ENCODE assay signal across 23 cellular contexts in the genomic region with DNA sequence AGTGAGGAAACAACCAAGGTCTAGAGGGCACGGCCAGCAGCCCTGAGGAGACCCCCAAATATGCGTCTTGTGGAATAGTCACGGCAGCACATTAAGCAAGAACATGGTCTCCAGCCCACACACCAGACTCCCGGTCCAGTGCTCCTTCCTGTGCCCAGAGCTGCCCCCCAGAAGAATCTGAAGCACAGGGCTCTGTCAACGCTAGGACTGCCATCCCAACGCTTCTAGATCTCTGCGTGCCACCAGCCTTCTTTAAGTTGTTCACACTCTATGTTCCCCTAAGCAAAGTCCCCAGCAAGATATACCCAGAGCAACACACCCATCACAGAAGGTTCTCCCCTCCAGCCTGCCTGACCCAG. TPM values are rescaled to one million over a fixed set of nuclear protein-coding genes. Genes with fewer than 3 reads are reported as not detected.
DNase-seq lines count a peak whose midpoint lies in the region; ATAC-seq and TF ChIP-seq lines count a peak whose summit lies in the region.
"Had no signal": no experiment of that assay in that cellular context is flagged by ENCODE, and none has a peak within 500 bp of the region (broad histone marks: within the 10 kb centered on the region; RNA-seq: fewer than 3 reads in every experiment).

No MANE protein-coding gene starts in this region.

- peak overlapping the region; percentile 23 for H3K27ac Mint-ChIP-seq in activated naive CD8-positive, alpha-beta T cell treated with anti-CD3 and anti-CD28 coated beads for 36 hours
- H3K27ac Mint-ChIP-seq: natural killer cell had no signal

- no peak for ATAC-seq in GM18502 (IDR thresholded peaks at IDR 0.05; ENCODE audit: poor library complexity, unreplicated experiment)
- ATAC-seq: natural killer cell; SK-N-SH treated with all-trans-retinoic acid at 6 μM for 48 hours; stimulated activated naive B cell treated with anti-CD40 and anti-IgM and Interleukin-4, amounts not matched to agents 10 μg/mL and 1 μg/mL and 100 μg/mL, for 72 hours had no signal

- H3K4me1 ChIP-seq in HUES48 (ENCODE audit: control insufficient read depth, insufficient read depth, low read length) (peaks cover 10% of the 10 kb centered on the region; the same call in 1 of the 2 replicates), mesenchymal stem cell (ENCODE audit: control insufficient read depth, insufficient read depth, low read depth, low read length) (peaks cover 37% of the 10 kb centered on the region)

- H3K18ac ChIP-seq in mesenchymal stem cell (ENCODE audit: low read depth in 1 of 2, low read length in 2 of 2): no peak overlapping the region

- no peaks in the 10 kb centered on the region for H3K27me3 Mint-ChIP-seq in activated naive CD8-positive, alpha-beta T cell treated with anti-CD3 and anti-CD28 coated beads for 36 hours
- H3K27me3 Mint-ChIP-seq: activated CD4-positive, alpha-beta T cell treated with anti-CD3 and anti-CD28 coated beads, Interleukin-2, amount 10 ng/mL, durations not matched to agents 7 days and 5 days had no signal

- peak overlapping the region in 1 of 2 experiments; percentile 63 for H3K14ac ChIP-seq in mesenchymal stem cell (ENCODE audit: low read length in 2 of 2)

- no peak for TF ChIP-seq CTCF in C4-2B (conservative IDR thresholded peaks at IDR 0.05)
- TF ChIP-seq CTCF in dorsolateral prefrontal cortex (IDR thresholded peaks at IDR 0.05 in 54 of 56, conservative IDR thresholded peaks at IDR 0.05 in 2 of 56; ENCODE audit: low read depth in 1 of 56, partially characterized antibody in 56 of 56): no peak

- no peak overlapping the region for H2BK12ac ChIP-seq in mesenchymal stem cell (ENCODE audit: low read length in 2 of 2)

- H2BK5ac ChIP-seq in mesenchymal stem cell (ENCODE audit: low read depth, low read length, poor library complexity, severe bottlenecking): no peak overlapping the region

- H3K4me3 Mint-ChIP-seq in activated naive CD8-positive, alpha-beta T cell treated with anti-CD3 and anti-CD28 coated beads for 36 hours: no peak overlapping the region
- H3K4me3 Mint-ChIP-seq: activated CD4-positive, alpha-beta T cell treated with anti-CD3 and anti-CD28 coated beads, Interleukin-2, amount 10 ng/mL, durations not matched to agents 7 days and 5 days; natural killer cell; stimulated activated naive B cell treated with anti-CD40 and anti-IgM and Interleukin-4, amounts not matched to agents 10 μg/mL and 1 μg/mL and 100 μg/mL, for 72 hours had no signal

- H3K9me3 ChIP-seq in HUES48 (ENCODE audit: control insufficient read depth, insufficient read depth, low read length) (no peaks in the 10 kb centered on the region; the same call in 1 of the 2 replicates), mesenchymal stem cell (ENCODE audit: control insufficient read depth, low read length) (peaks cover 7% of the 10 kb centered on the region)

- H3K4me3 ChIP-seq in HUES48 (ENCODE audit: low read depth, low read length) (no peak overlapping the region), mesenchymal stem cell (ENCODE audit: insufficient read depth in 1 of 2, low read depth in 1 of 2, low read length in 2 of 2) (no peak overlapping the region), dorsolateral prefrontal cortex (no peak overlapping the region)

- no peak overlapping the region for H3K4ac ChIP-seq in mesenchymal stem cell (ENCODE audit: low read depth in 1 of 2, low read length in 2 of 2)

- no peak for DNase-seq in activated naive CD8-positive, alpha-beta T cell treated with anti-CD3 and anti-CD28 coated beads for 36 hours
- DNase-seq in mesenchymal stem cell (no peak), NCI-H2029 treated with DMSO at 0.1 percent for 48 hours (lab: John Stamatoyannopoulos, UW) (no peak), T1000 (lab: John Stamatoyannopoulos, UW) (no peak), dorsolateral prefrontal cortex (no peak)
- DNase-seq: ACHN; activated CD4-positive, alpha-beta T cell treated with anti-CD3 and anti-CD28 coated beads, Interleukin-2, amount 10 ng/mL, durations not matched to agents 7 days and 5 days; activated CD8-positive, alpha-beta memory T cell treated with anti-CD3 and anti-CD28 coated beads, Interleukin-2, amount 50 U/mL, for 48 hours; central memory CD4-positive, alpha-beta T cell; DMS153; erythroblast; foreskin melanocyte; GF-D8; natural killer cell; NCI-H1105 treated with DMSO at 0.1 percent for 48 hours; stimulated activated CD4-positive, alpha-beta T cell treated with anti-CD3 and anti-CD28 coated beads, Interleukin-1b, Interleukin-23, amount 100 ng/mL, for 48 hours; stimulated activated naive B cell treated with anti-CD40 and anti-IgM and Interleukin-4, amounts not matched to agents 10 μg/mL and 1 μg/mL and 100 μg/mL, for 72 hours had no signal

- H4K91ac ChIP-seq in mesenchymal stem cell (ENCODE audit: low read length): no peak overlapping the region

- WGBS in mesenchymal stem cell: 82% methylated on average over 7 of the region's 7 CpGs

- no peak overlapping the region for H4K8ac ChIP-seq in mesenchymal stem cell (ENCODE audit: low read length)

- H3K79me1 ChIP-seq in mesenchymal stem cell (replicated peaks; ENCODE audit: low read length, poor library complexity, severe bottlenecking): peaks cover 11% of the 10 kb centered on the region

- H3K4me2 ChIP-seq in mesenchymal stem cell (ENCODE audit: low read length, poor library complexity, severe bottlenecking): no peak overlapping the region

- no peak overlapping the region for H3K9ac ChIP-seq in HUES48 (ENCODE audit: low read depth, low read length)
- H3K9ac ChIP-seq in mesenchymal stem cell (ENCODE audit: low read length): no peak overlapping the region

- no peak overlapping the region for H2AFZ ChIP-seq in mesenchymal stem cell (ENCODE audit: low read depth, low read length)

- H2AK5ac ChIP-seq in mesenchymal stem cell (ENCODE audit: low read length, severe bottlenecking): peak overlapping the region; percentile 97

- H3K36me3 ChIP-seq in HUES48 (ENCODE audit: control insufficient read depth, insufficient read depth, low read length) (no peaks in the 10 kb centered on the region), mesenchymal stem cell (ENCODE audit: control insufficient read depth in 1 of 2, insufficient read depth in 2 of 2, low read depth in 1 of 2, low read length in 2 of 2) (no peaks in the 10 kb centered on the region)

- no peak overlapping the region for H2BK15ac ChIP-seq in mesenchymal stem cell (ENCODE audit: low read depth, poor library complexity, severe bottlenecking)

- H3K9me3 Mint-ChIP-seq in activated naive CD8-positive, alpha-beta T cell treated with anti-CD3 and anti-CD28 coated beads for 36 hours: no peaks in the 10 kb centered on the region
- H3K9me3 Mint-ChIP-seq: activated CD4-positive, alpha-beta T cell treated with anti-CD3 and anti-CD28 coated beads, Interleukin-2, amount 10 ng/mL, durations not matched to agents 7 days and 5 days; natural killer cell; stimulated activated naive B cell treated with anti-CD40 and anti-IgM and Interleukin-4, amounts not matched to agents 10 μg/mL and 1 μg/mL and 100 μg/mL, for 72 hours had no signal

- H3K23ac ChIP-seq in mesenchymal stem cell (ENCODE audit: low read length in 2 of 2): no peak overlapping the region

- H3K27ac ChIP-seq in C4-2B (peak overlapping the region; percentile 31), HUES48 (ENCODE audit: low read depth, low read length) (peak overlapping the region; percentile 59), mesenchymal stem cell (ENCODE audit: low read length, poor library complexity, severe bottlenecking) (peak overlapping the region; percentile 35), dorsolateral prefrontal cortex (peak overlapping the region in 18 of 59 donors; percentile 5 to 90 (median 33))
- H3K27ac ChIP-seq: RWPE1 had no signal

- peaks cover 27% of the 10 kb centered on the region for H3K27me3 ChIP-seq in HUES48 (ENCODE audit: control insufficient read depth, insufficient read depth, low read length)
- no peaks in the 10 kb centered on the region for H3K27me3 ChIP-seq in mesenchymal stem cell (ENCODE audit: control insufficient read depth in 1 of 2, insufficient read depth in 1 of 2, low read length in 2 of 2)
- no peaks in the 10 kb centered on the region for H3K27me3 ChIP-seq in dorsolateral prefrontal cortex

- H2BK120ac ChIP-seq in mesenchymal stem cell (ENCODE audit: low read depth, low read length): no peak overlapping the region

- intact Hi-C loops in dorsolateral prefrontal cortex (cut with DNase I): loop anchor here in 1 of 2 donors (5.0 to 10.0 kb wide), 2 partner anchors 94 to 288 kb away; no protein-coding TSS in a partner anchor

- H3K4me1 Mint-ChIP-seq in activated naive CD8-positive, alpha-beta T cell treated with anti-CD3 and anti-CD28 coated beads for 36 hours: peaks cover 44% of the 10 kb centered on the region

- no peaks in the 10 kb centered on the region for H3K36me3 Mint-ChIP-seq in activated naive CD8-positive, alpha-beta T cell treated with anti-CD3 and anti-CD28 coated beads for 36 hours
- H3K36me3 Mint-ChIP-seq: CD4-positive, CD25-positive, alpha-beta regulatory T cell; natural killer cell; stimulated activated naive B cell treated with anti-CD40 and anti-IgM and Interleukin-4, amounts not matched to agents 10 μg/mL and 1 μg/mL and 100 μg/mL, for 72 hours had no signal

RNA-seq across cellular contexts. Expression of a gene that starts 3.5 kb away (rescaled TPM):
- total RNA-seq in activated naive CD8-positive, alpha-beta T cell treated with anti-CD3 and anti-CD28 coated beads for 36 hours: 1 to 10 TPM; 9.1 to 9.4 TPM
- 5.6 TPM for polyA plus RNA-seq in mesenchymal stem cell (2013, experiment 1 of 2)
- 4.8 TPM for polyA plus RNA-seq in mesenchymal stem cell (2013, experiment 2 of 2)
- total RNA-seq in dorsolateral prefrontal cortex: 100 to 1,000 TPM in 7 of 120 experiments, 10 to 100 TPM in 113; 48.9 to 142 (median 72.0) TPM

RNA-seq across cellular contexts. Expression of a gene that starts 6.1 kb away (rescaled TPM):
- total RNA-seq in activated naive CD8-positive, alpha-beta T cell treated with anti-CD3 and anti-CD28 coated beads for 36 hours: 1 to 10 TPM; 3.3 to 3.9 TPM
- polyA plus RNA-seq in mesenchymal stem cell (2013, experiment 1 of 2): 5.1 TPM
- 7.0 TPM for polyA plus RNA-seq in mesenchymal stem cell (2013, experiment 2 of 2)
- total RNA-seq in dorsolateral prefrontal cortex: 10 to 100 TPM; 18.9 to 55.4 (median 34.4) TPM

RNA-seq across cellular contexts. Expression of a gene that starts 32.3 kb away (rescaled TPM):
- total RNA-seq in activated naive CD8-positive, alpha-beta T cell treated with anti-CD3 and anti-CD28 coated beads for 36 hours: 100 to 1,000 TPM; 109 to 114 TPM
- polyA plus RNA-seq in mesenchymal stem cell (2013, experiment 1 of 2): 7.4 TPM
- polyA plus RNA-seq in mesenchymal stem cell (2013, experiment 2 of 2): 6.4 TPM
- total RNA-seq in dorsolateral prefrontal cortex: 10 to 100 TPM in 3 of 120 experiments, 1 to 10 TPM in 117; 1.3 to 14.2 (median 4.0) TPM

RNA-seq across cellular contexts. Expression of a gene that starts 36.5 kb away (rescaled TPM):
- total RNA-seq in activated naive CD8-positive, alpha-beta T cell treated with anti-CD3 and anti-CD28 coated beads for 36 hours: 1 to 10 TPM; 2.5 to 2.6 TPM
- 1.7 TPM for polyA plus RNA-seq in mesenchymal stem cell (2013, experiment 1 of 2)
- polyA plus RNA-seq in mesenchymal stem cell (2013, experiment 2 of 2): 1.8 TPM
- total RNA-seq in dorsolateral prefrontal cortex: 10 to 100 TPM in 1 of 120 experiments, 1 to 10 TPM in 119; 1.9 to 13.1 (median 6.2) TPM

RNA-seq across cellular contexts. Expression of a gene that starts 36.6 kb away (rescaled TPM):
- total RNA-seq in activated naive CD8-positive, alpha-beta T cell treated with anti-CD3 and anti-CD28 coated beads for 36 hours: 100 to 1,000 TPM; 243 to 244 TPM
- 106 TPM for polyA plus RNA-seq in mesenchymal stem cell (2013, experiment 1 of 2)
- 105 TPM for polyA plus RNA-seq in mesenchymal stem cell (2013, experiment 2 of 2)
- 100 to 1,000 TPM; 120 to 195 (median 158) TPM for total RNA-seq in dorsolateral prefrontal cortex

Comparison
In these comparisons a context has a peak if more than half of its experiments do, and no peak if none do; other contexts are left out.
1. RNA of a gene that starts 3.5 kb away (total RNA-seq): 48.9 to 142 TPM in dorsolateral prefrontal cortex; 9.1 to 9.4 TPM in activated naive CD8-positive, alpha-beta T cell treated with anti-CD3 and anti-CD28 coated beads for 36 hours; every median in the first group is over 4 times any median in the second.
2. RNA of a gene that starts 6.1 kb away (total RNA-seq): 18.9 to 55.4 TPM in dorsolateral prefrontal cortex; 3.3 to 3.9 TPM in activated naive CD8-positive, alpha-beta T cell treated with anti-CD3 and anti-CD28 coated beads for 36 hours; every median in the first group is over 4 times any median in the second.
3. RNA of a gene that starts 32.3 kb away (total RNA-seq): 109 to 114 TPM in activated naive CD8-positive, alpha-beta T cell treated with anti-CD3 and anti-CD28 coated beads for 36 hours; 1.3 to 14.2 TPM in dorsolateral prefrontal cortex; every median in the first group is over 4 times any median in the second.